In genomic region chr12:78002878-78003277, GRCh38 we compare ENCODE assay signal across 1 cellular context.
TF ChIP-seq lines count a peak whose summit lies in the region.

No MANE protein-coding gene starts in this region.

TF ChIP-seq in GM12878, 131 proteins besides CTCF, POLR2A, EP300 and RAD21 (continued from another document):
- TF ChIP-seq EZH2 (IDR thresholded peaks at IDR 0.05; ENCODE audit: borderline replicate concordance, control insufficient read depth, low read depth, low read length) (no peak), MLLT1 (IDR thresholded peaks at IDR 0.05) (no peak), ZBED1 (IDR thresholded peaks at IDR 0.05; ENCODE audit: borderline replicate concordance) (no peak), SUPT20H (IDR thresholded peaks at IDR 0.05; ENCODE audit: borderline replicate concordance, control insufficient read depth, low read depth, low read length) (no peak), TAF1 (IDR thresholded peaks at IDR 0.05; ENCODE audit: borderline replicate concordance, low read depth, low read length) (no peak)
TF ChIP-seq in GM12878: peak in this region for 0.
